Comparison of ENCODE assay signal across 8 cellular contexts in genomic region chr12:6914246-6914947, GRCh38. TPM values are rescaled to one million over a fixed set of nuclear protein-coding genes. Genes with fewer than 3 reads are reported as not detected.
DNase-seq lines count a peak whose midpoint lies in the region; ATAC-seq and TF ChIP-seq lines count a peak whose summit lies in the region.

TSS of gene ENO2 (plus strand) at chr12:6914580. CDS start at chr12:6915833, 1,253 bp downstream.

- H3K4me1 Mint-ChIP-seq in CD8-positive, alpha-beta memory T cell, result peaks cover 21 to 44% (median 30%) of the 10 kb centered on the region in 3 donors

- CTCF ChIA-PET in CD8-positive, alpha-beta memory T cell (lab: Charles Lee), result interaction anchor here (0.7 to 4.4 kb wide), 7 partner anchors 11 to 49 kb away, joined by 3 to 28 read pairs (median 4); partner anchors contain the start of genes C12orf57, RNU7-1 and SPSB2

- H2AFZ ChIP-seq in Karpas-422 (ENCODE audit: low read length), result peak within 1 kb of the TSS; percentile 70; the same call in 1 of the 2 replicates

- H3K4me2 ChIP-seq in Karpas-422 (ENCODE audit: low read depth, low read length, poor library complexity, severe bottlenecking), result peak within 1 kb of the TSS; percentile 79

- 0 out of 2 replicates have a peak, but pooled peaks cover 5% of the 10 kb centered on the region for H3K79me2 ChIP-seq in Karpas-422 (ENCODE audit: low read length)

- H3K9me2 ChIP-seq in Karpas-422 (replicated peaks; ENCODE audit: insufficient read depth, low read length), result no peaks in the 10 kb centered on the region

- DNase-seq in CD8-positive, alpha-beta memory T cell, result peak; percentile 79 to 94 (median 87)
- DNase-seq in Karpas-422 (peak; percentile 82), T-helper 9 cell (peak; percentile 84), astrocyte of the cerebellum (ENCODE audit: low read depth) (no peak), hypothalamus (lab: John Stamatoyannopoulos, UW) (peak in 48 of 51 donors; percentile 33 to 92 (median 74)), sciatic nerve (ENCODE audit: low spot score) (peak; percentile 89)

- H3K4me3 Mint-ChIP-seq in CD8-positive, alpha-beta memory T cell, result peak within 1 kb of the TSS; percentile 89 to 99 (median 94)

- in situ Hi-C loops in astrocyte of the cerebellum (cut with HindIII; ENCODE audit: low sequenced_read_pairs), result no loop called here

- peak within 1 kb of the TSS; percentile 66 for H3K27ac ChIP-seq in CD8-positive, alpha-beta memory T cell (ENCODE audit: low read depth, low read length)
- H3K27ac ChIP-seq in Karpas-422 (ENCODE audit: low read length), result 0 out of 2 replicates have a peak within 1 kb of the TSS, but pooled peaks have one; percentile 10

- no peak for TF ChIP-seq CTCF in astrocyte of the cerebellum (IDR thresholded peaks at IDR 0.05; ENCODE audit: low read depth, low read length, missing control alignments)

- H3K27me3 ChIP-seq in CD8-positive, alpha-beta memory T cell (ENCODE audit: insufficient read depth, low read length, poor library complexity, severe bottlenecking), result no peaks in the 10 kb centered on the region
- no peaks in the 10 kb centered on the region for H3K27me3 ChIP-seq in Karpas-422 (ENCODE audit: low read length)

- peak within 1 kb of the TSS; percentile 75 for H3K9ac ChIP-seq in Karpas-422 (ENCODE audit: low read length)

- no peaks in the 10 kb centered on the region for H4K20me1 ChIP-seq in Karpas-422 (ENCODE audit: insufficient read depth, low read depth, low read length)

- no peaks in the 10 kb centered on the region for H3K9me3 ChIP-seq in CD8-positive, alpha-beta memory T cell (ENCODE audit: low read length)
- H3K9me3 ChIP-seq in Karpas-422 (ENCODE audit: low read length), result no peaks in the 10 kb centered on the region

- H3K36me3 ChIP-seq in CD8-positive, alpha-beta memory T cell (ENCODE audit: insufficient read depth, low read length), result peaks cover 2% of the 10 kb centered on the region
- no peaks in the 10 kb centered on the region; the same call in 1 of the 2 replicates for H3K36me3 ChIP-seq in Karpas-422 (ENCODE audit: insufficient read depth, low read length)

- H3K27ac Mint-ChIP-seq in CD8-positive, alpha-beta memory T cell, result peak within 1 kb of the TSS; percentile 94 to 99 (median 96)

- H3K4me3 ChIP-seq in CD8-positive, alpha-beta memory T cell (ENCODE audit: low read length), result peak within 1 kb of the TSS; percentile 69
- H3K4me3 ChIP-seq in Karpas-422 (ENCODE audit: low read length), result peak within 1 kb of the TSS; percentile 74
- peak within 1 kb of the TSS; percentile 53 for H3K4me3 ChIP-seq in astrocyte of the cerebellum (ENCODE audit: low read depth, low read length)

- intact Hi-C loops in sciatic nerve (cut with DNase I), result no loop called here

- no peaks in the 10 kb centered on the region for H3K27me3 Mint-ChIP-seq in CD8-positive, alpha-beta memory T cell

- peak; percentile 70 for ATAC-seq in GM21390 (IDR thresholded peaks at IDR 0.05; ENCODE audit: unreplicated experiment)
- ATAC-seq in sciatic nerve, result peak; percentile 90
- no peak for ATAC-seq in GM18858 (IDR thresholded peaks at IDR 0.05; ENCODE audit: unreplicated experiment)

- H3K4me1 ChIP-seq in CD8-positive, alpha-beta memory T cell (ENCODE audit: insufficient read depth, low read length), result peaks cover 21% of the 10 kb centered on the region
- peaks cover 23% of the 10 kb centered on the region for H3K4me1 ChIP-seq in Karpas-422 (ENCODE audit: low read length)

- POLR2A ChIA-PET in CD8-positive, alpha-beta memory T cell (lab: Charles Lee), result interaction anchor here (0.6 to 2.6 kb wide), 17 partner anchors 9 to 244 kb away, joined by 3 to 14 read pairs (median 5); partner anchors contain the start of genes C12orf57, LRRC23, RNU7-1 and SPSB2

- H3K36me3 Mint-ChIP-seq in CD8-positive, alpha-beta memory T cell, result peaks cover 0 to 39% (median 2%) of the 10 kb centered on the region in 3 donors

- H3K9me3 Mint-ChIP-seq in CD8-positive, alpha-beta memory T cell, result no peaks in the 10 kb centered on the region

RNA-seq across cellular contexts. Expression of gene ENO2, which starts in this region (rescaled TPM):
- 100 to 1,000 TPM; 125 to 131 TPM for total RNA-seq in CD8-positive, alpha-beta memory T cell
- polyA plus RNA-seq in CD8-positive, alpha-beta memory T cell, result 36.4 TPM
- total RNA-seq in Karpas-422 (2014; rRNA removed; shearing (Covaris generic); ENCODE audit: low replicate concordance), result 40.3 and 43.1 TPM in 2 replicates
- 36.9 TPM for total RNA-seq in sciatic nerve
